14 cellular contexts compared by ENCODE assay signal in the genomic region with DNA sequence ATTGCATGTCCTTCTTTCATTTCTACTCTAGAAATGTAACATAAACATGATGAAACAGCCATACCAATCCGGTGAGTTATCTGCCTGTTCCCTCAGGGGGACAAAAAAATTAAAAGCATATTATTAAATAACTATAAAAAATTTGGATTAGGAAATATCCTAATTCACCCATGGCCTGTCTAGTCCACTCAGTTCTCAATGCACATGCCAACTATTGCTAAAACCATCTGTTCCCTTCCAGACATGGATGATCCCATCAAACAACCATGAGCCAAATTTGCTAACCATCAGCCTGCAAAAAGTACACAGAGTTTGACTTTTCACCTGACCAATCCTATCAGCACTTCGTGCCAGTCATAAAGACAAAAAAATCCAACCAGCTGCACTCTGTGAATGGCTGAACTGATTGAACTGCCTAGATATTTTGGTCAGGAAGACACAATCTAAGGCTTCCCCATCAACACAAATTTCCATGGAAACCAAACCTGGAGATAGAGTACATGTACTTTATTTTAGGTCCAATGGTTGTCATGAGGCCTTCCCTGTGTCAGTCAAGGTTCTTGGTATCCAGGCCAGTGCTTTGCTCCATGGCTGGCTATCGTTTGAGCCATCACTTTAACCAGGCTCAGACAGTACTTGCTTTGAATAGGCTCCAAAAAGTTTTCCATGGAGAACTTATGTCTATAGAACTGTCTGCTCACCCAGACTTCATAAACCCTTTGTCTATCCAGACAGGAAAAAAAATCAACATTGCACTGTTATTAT.
A peak's percentile ranks its signal among the peaks of the same experiment; 100 is the strongest.
DNase-seq lines count a peak whose midpoint lies in the region; ATAC-seq and TF ChIP-seq lines count a peak whose summit lies in the region.
"Had no signal": no experiment of that assay in that cellular context is flagged by ENCODE, and none has a peak within 500 bp of the region (broad histone marks: within the 10 kb centered on the region; RNA-seq: fewer than 3 reads in every experiment).

No MANE protein-coding gene starts in this region.

- no peaks in the 10 kb centered on the region for H3K27me3 Mint-ChIP-seq in T-cell

- intact Hi-C loops in left ventricle myocardium superior (cut with micrococcal nuclease): no loop called here
- intact Hi-C loops in right cardiac atrium (cut with DNase I): no loop called here

- DNase-seq in left ventricle myocardium superior (no peak), right cardiac atrium (no peak), epidermal melanocyte (ENCODE audit: insufficient read length, low spot score) (peak; percentile 29), omental fat pad (ENCODE audit: low spot score) (no peak), T-cell (no peak), NK-92 (lab: John Stamatoyannopoulos, UW; ENCODE audit: unreplicated experiment) (no peak)
- DNase-seq: activated effector memory CD4-positive, alpha-beta T cell treated with anti-CD3 and anti-CD28 coated beads, Interleukin-2, amount 50 U/mL, for 16 hours; effector CD8-positive, alpha-beta T cell; Kasumi-1; kidney; NCI-H1694; NCI-H446 treated with DMSO at 0.1 percent for 48 hours had no signal

- no peaks in the 10 kb centered on the region for H3K9me3 ChIP-seq in right cardiac atrium (ENCODE audit: control insufficient read depth, low read length)

- H3K27me3 ChIP-seq in right cardiac atrium (ENCODE audit: control insufficient read depth, insufficient read depth): no peaks in the 10 kb centered on the region

- no peak overlapping the region for H3K27ac Mint-ChIP-seq in T-cell

- POLR2A ChIA-PET in T-cell (lab: Charles Lee): no interaction called here

- CTCF ChIA-PET in T-cell (lab: Charles Lee): no interaction called here

- ATAC-seq in left ventricle myocardium superior: peak; percentile 72
- ATAC-seq in right cardiac atrium: no peak
- ATAC-seq in omental fat pad (ENCODE audit: low FRiP score): peak; percentile 54
- no peak for ATAC-seq in GM18502 (IDR thresholded peaks at IDR 0.05; ENCODE audit: poor library complexity, unreplicated experiment)
- no peak for ATAC-seq in T-cell (replicated peaks in 1 of 4)
- ATAC-seq in HG02981 (IDR thresholded peaks at IDR 0.05; ENCODE audit: unreplicated experiment): no peak

- no peaks in the 10 kb centered on the region for H3K9me3 Mint-ChIP-seq in T-cell

- H3K4me1 ChIP-seq in right cardiac atrium (ENCODE audit: control insufficient read depth, insufficient read depth, low read length): no peaks in the 10 kb centered on the region

- WGBS in right cardiac atrium: 61% methylated on average over 3 of the region's 3 CpGs

- peaks cover 0 to 3% (median 0%) of the 10 kb centered on the region in 3 donors for H3K4me1 Mint-ChIP-seq in T-cell

- H3K4me3 ChIP-seq in right cardiac atrium (ENCODE audit: low read length): no peak overlapping the region

- H3K27ac ChIP-seq in right cardiac atrium (ENCODE audit: low read length): no peak overlapping the region

- H3K4me3 Mint-ChIP-seq in T-cell: no peak overlapping the region

- no peak for TF ChIP-seq CTCF in omental fat pad (IDR thresholded peaks at IDR 0.05)

- no peaks in the 10 kb centered on the region for H3K36me3 Mint-ChIP-seq in T-cell

Comparison
In these comparisons a context has a peak if more than half of its experiments do, and no peak if none do; other contexts are left out.
1. ATAC-seq: peak in left ventricle myocardium superior (single experiment) and omental fat pad (single experiment); none in right cardiac atrium (0 of 2), GM18502 (single experiment), T-cell (0 of 4) and HG02981 (single experiment).